ENCODE assay signal across 17 cellular contexts in the genomic region with DNA sequence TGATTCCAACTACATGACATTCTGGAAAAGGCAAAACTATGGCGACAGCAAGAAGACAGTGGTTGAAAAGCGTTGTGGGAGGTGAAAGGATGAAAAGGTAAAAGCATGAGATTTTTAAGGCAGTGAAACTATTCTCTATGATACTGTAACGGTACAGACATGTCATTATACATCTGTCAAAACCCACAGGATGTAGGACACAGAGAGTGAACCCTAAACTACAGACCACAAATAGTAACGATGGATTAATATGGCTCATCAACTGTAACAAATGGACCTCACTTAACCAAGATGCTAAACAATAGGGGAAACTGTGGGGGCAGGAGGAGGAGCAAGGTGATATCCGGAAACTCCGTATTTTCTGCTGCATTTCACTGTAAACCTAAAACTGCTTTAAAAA. TPM values are rescaled to one million over a fixed set of nuclear protein-coding genes. Genes with fewer than 3 reads are reported as not detected.
A peak's percentile ranks its signal among the peaks of the same experiment; 100 is the strongest.
DNase-seq lines count a peak whose midpoint lies in the region; ATAC-seq and TF ChIP-seq lines count a peak whose summit lies in the region.
"Had no signal": no experiment of that assay in that cellular context is flagged by ENCODE, and none has a peak within 500 bp of the region (broad histone marks: within the 10 kb centered on the region; RNA-seq: fewer than 3 reads in every experiment).

No MANE protein-coding gene starts in this region.

- no peak overlapping the region for H3K4me3 Mint-ChIP-seq in activated naive CD4-positive, alpha-beta T cell treated with anti-CD3 and anti-CD28 coated beads, Interleukin-2, amount 10 ng/mL, durations not matched to agents 7 days and 5 days
- H3K4me3 Mint-ChIP-seq in stimulated activated naive CD8-positive, alpha-beta T cell treated with anti-CD3 and anti-CD28 coated beads, Interleukin-15, amount 100 ng/mL, for 72 hours: no peak overlapping the region
- H3K4me3 Mint-ChIP-seq: IgD-negative memory B cell had no signal

- peaks cover 3% of the 10 kb centered on the region for H3K9me3 Mint-ChIP-seq in activated naive CD4-positive, alpha-beta T cell treated with anti-CD3 and anti-CD28 coated beads, Interleukin-2, amount 10 ng/mL, durations not matched to agents 7 days and 5 days
- H3K9me3 Mint-ChIP-seq in stimulated activated naive CD8-positive, alpha-beta T cell treated with anti-CD3 and anti-CD28 coated beads, Interleukin-15, amount 100 ng/mL, for 72 hours: peaks cover 14 to 20% of the 10 kb centered on the region in 2 donors

- ATAC-seq in HG02852 (IDR thresholded peaks at IDR 0.05; ENCODE audit: unreplicated experiment) (peak; percentile 82), HG03571 (IDR thresholded peaks at IDR 0.05; ENCODE audit: unreplicated experiment) (peak; percentile 97), GM21367 (IDR thresholded peaks at IDR 0.05; ENCODE audit: unreplicated experiment) (no peak)
- peak; percentile 82 for ATAC-seq in stimulated activated naive CD8-positive, alpha-beta T cell treated with anti-CD3 and anti-CD28 coated beads, Interleukin-15, amount 100 ng/mL, for 72 hours
- ATAC-seq: body of pancreas, SK-N-SH treated with all-trans-retinoic acid at 6 μM for 48 hours had no signal

- intact Hi-C loops in colonic mucosa (cut with DNase I): no loop called here

- peak overlapping the region; percentile 4 for H3K27ac Mint-ChIP-seq in activated naive CD4-positive, alpha-beta T cell treated with anti-CD3 and anti-CD28 coated beads, Interleukin-2, amount 10 ng/mL, durations not matched to agents 7 days and 5 days
- no peak overlapping the region for H3K27ac Mint-ChIP-seq in stimulated activated naive CD8-positive, alpha-beta T cell treated with anti-CD3 and anti-CD28 coated beads, Interleukin-15, amount 100 ng/mL, for 72 hours
- H3K27ac Mint-ChIP-seq: activated T-helper 2 cell treated with anti-CD3 and anti-CD28 coated beads, Interferon-gamma antibody, Interleukin-2, Interleukin-4, amounts not matched to agents 10 μg/mL and 5 μg/mL and 100 μg/mL, durations not matched to agents 14 hours and 24 hours and 36 hours; IgD-negative memory B cell had no signal

- H3K36me3 ChIP-seq in colonic mucosa: no peaks in the 10 kb centered on the region

- TF ChIP-seq CTCF in colonic mucosa (IDR thresholded peaks at IDR 0.05): no peak

- H3K4me1 ChIP-seq in colonic mucosa: no peaks in the 10 kb centered on the region
- H3K4me1 ChIP-seq: body of pancreas, parathyroid adenoma had no signal

- CTCF ChIA-PET in activated naive CD4-positive, alpha-beta T cell treated with anti-CD3 and anti-CD28 coated beads, Interleukin-2, amount 10 ng/mL, durations not matched to agents 7 days and 5 days (lab: Charles Lee): no interaction called here

- no peak for DNase-seq in activated naive CD4-positive, alpha-beta T cell treated with anti-CD3 and anti-CD28 coated beads, Interleukin-2, amount 10 ng/mL, durations not matched to agents 7 days and 5 days
- no peak for DNase-seq in activated naive CD4-positive, alpha-beta T cell treated with Interleukin-2 at 50 U/mL for 16 hours
- DNase-seq in stimulated activated naive CD8-positive, alpha-beta T cell treated with anti-CD3 and anti-CD28 coated beads, Interleukin-15, amount 100 ng/mL, for 72 hours: no peak
- DNase-seq in colonic mucosa: no peak
- no peak for DNase-seq in caudate nucleus (lab: John Stamatoyannopoulos, UW)
- DNase-seq: body of pancreas; effector CD8-positive, alpha-beta T cell; foreskin fibroblast; NCI-H2029; NK-92 treated with Interleukin-12 subunit alpha and Interleukin-12 subunit beta, amount 100 ng/mL, for 24 hours had no signal

- H3K36me3 Mint-ChIP-seq in activated naive CD4-positive, alpha-beta T cell treated with anti-CD3 and anti-CD28 coated beads, Interleukin-2, amount 10 ng/mL, durations not matched to agents 7 days and 5 days: no peaks in the 10 kb centered on the region
- H3K36me3 Mint-ChIP-seq: IgD-negative memory B cell had no signal

- H3K4me3 ChIP-seq in colonic mucosa: no peak overlapping the region
- H3K4me3 ChIP-seq: body of pancreas had no signal

- H3K27ac ChIP-seq in colonic mucosa: no peak overlapping the region
- no peak overlapping the region for H3K27ac ChIP-seq in caudate nucleus (ENCODE audit: low read depth, low read length)
- H3K27ac ChIP-seq: body of pancreas, parathyroid adenoma had no signal

- H3K4me1 Mint-ChIP-seq in activated naive CD4-positive, alpha-beta T cell treated with anti-CD3 and anti-CD28 coated beads, Interleukin-2, amount 10 ng/mL, durations not matched to agents 7 days and 5 days: peaks cover 3% of the 10 kb centered on the region
- peaks cover 20% of the 10 kb centered on the region for H3K4me1 Mint-ChIP-seq in stimulated activated naive CD8-positive, alpha-beta T cell treated with anti-CD3 and anti-CD28 coated beads, Interleukin-15, amount 100 ng/mL, for 72 hours

- no peak overlapping the region for H3K9ac ChIP-seq in colonic mucosa (ENCODE audit: low read depth in 2 of 2, low read length in 2 of 2)
- H3K9ac ChIP-seq: parathyroid adenoma had no signal

- no peaks in the 10 kb centered on the region for H3K27me3 ChIP-seq in colonic mucosa
- H3K27me3 ChIP-seq: body of pancreas had no signal

- no peaks in the 10 kb centered on the region for H3K27me3 Mint-ChIP-seq in activated naive CD4-positive, alpha-beta T cell treated with anti-CD3 and anti-CD28 coated beads, Interleukin-2, amount 10 ng/mL, durations not matched to agents 7 days and 5 days
- H3K27me3 Mint-ChIP-seq in stimulated activated naive CD8-positive, alpha-beta T cell treated with anti-CD3 and anti-CD28 coated beads, Interleukin-15, amount 100 ng/mL, for 72 hours: no peaks in the 10 kb centered on the region

- no peaks in the 10 kb centered on the region for H3K9me3 ChIP-seq in colonic mucosa
- H3K9me3 ChIP-seq: body of pancreas had no signal

RNA-seq across cellular contexts. Expression of a gene that starts 39.1 kb away (rescaled TPM):
- total RNA-seq in colonic mucosa: 10 to 100 TPM; 27.5 to 34.3 TPM

RNA-seq across cellular contexts. Expression of a gene that starts 39.3 kb away (rescaled TPM):
- 1 to 10 TPM; 2.3 to 4.2 TPM for total RNA-seq in colonic mucosa
